Comparison of ENCODE assay signal across 8 cellular contexts in genomic region chrX:11787564-11787963, GRCh38.
DNase-seq lines count a peak whose midpoint lies in the region; TF ChIP-seq lines count a peak whose summit lies in the region.

No MANE protein-coding gene starts in this region.

- DNase-seq in AG08396 (ENCODE audit: low spot score), result peak; percentile 16
- peak; percentile 50 for DNase-seq in HCEC 1CT
- DNase-seq in activated CD4-positive, alpha-beta T cell treated with anti-CD3 and anti-CD28 coated beads for 48 hours, result peak; percentile 85
- DNase-seq in coronary artery (ENCODE audit: low spot score), result no peak
- peak; percentile 81 for DNase-seq in medulla oblongata (ENCODE audit: extremely low spot score)
- DNase-seq in stimulated activated CD8-positive, alpha-beta memory T cell treated with anti-CD3 and anti-CD28 coated beads, Interleukin-12 subunit alpha, Interleukin-12 subunit beta, amount 100 ng/mL, for 1 hour (ENCODE audit: low read depth), result peak; percentile 50
- no peak for DNase-seq in NCI-H2029 (lab: John Stamatoyannopoulos, UW)
- DNase-seq in GOT3 (lab: John Stamatoyannopoulos, UW), result no peak

- H3K27ac ChIP-seq in coronary artery, result no peak overlapping the region

- peak; percentile 17 for TF ChIP-seq CTCF in coronary artery (IDR thresholded peaks at IDR 0.05)

- H3K4me3 ChIP-seq in coronary artery, result peak overlapping the region; percentile 21

Comparison
In these comparisons a context has a peak if more than half of its experiments do, and no peak if none do; other contexts are left out.
1. DNase-seq: peak in AG08396 (single experiment), HCEC 1CT (single experiment), activated CD4-positive, alpha-beta T cell treated with anti-CD3 and anti-CD28 coated beads for 48 hours (single experiment), medulla oblongata (single experiment) and stimulated activated CD8-positive, alpha-beta memory T cell treated with anti-CD3 and anti-CD28 coated beads, Interleukin-12 subunit alpha, Interleukin-12 subunit beta, amount 100 ng/mL, for 1 hour (single experiment); none in coronary artery (single experiment), NCI-H2029 (single experiment) and GOT3 (single experiment).